Comparison of ENCODE assay signal across 7 cellular contexts in genomic region chr4:90911724-90912434, GRCh38.
DNase-seq lines count a peak whose midpoint lies in the region; ATAC-seq, FAIRE-seq and TF ChIP-seq lines count a peak whose summit lies in the region.
"Not testable (repeated sequence)": the region's sequence is repeated elsewhere in the genome, so short reads cannot be mapped to it uniquely, and the experiment has no call there.

No MANE protein-coding gene starts in this region.

- TF ChIP-seq RAD21 in HCT116 (IDR thresholded peaks at IDR 0.05; ENCODE audit: low read depth); HepG2 (CRISPR knock-in tag; IDR thresholded peaks at IDR 0.05): not testable (repeated sequence)

- DNase-seq in Daoy (ENCODE audit: low read depth) = peak; percentile 1
- not testable (repeated sequence) for DNase-seq in HCT116 (ENCODE audit: low read depth, low spot score); LNCaP clone FGC (ENCODE audit: low read depth)
- DNase-seq in NCI-H748 (lab: John Stamatoyannopoulos, UW; ENCODE audit: unreplicated experiment) = peak; percentile 19
- DNase-seq in HepG2 (ENCODE audit: low spot score) = peak; percentile 1
- DNase-seq in spleen = peak; percentile 39

- in situ Hi-C loops in HepG2 (cut with HindIII; ENCODE audit: extremely low pct_ligation_motif_present, low pct_unique_long_range_greater_than_20kb) = not testable (repeated sequence)

- WGBS in HepG2 (ENCODE audit: low lambda C conversion rate) = 33% methylated on average over 5 of the region's 17 CpGs
- WGBS in spleen, 5 donors = 86 to 90% (median 88%) methylated on average over 13 to 17 of the region's 17 CpGs

- not testable (repeated sequence) for H3K36me3 ChIP-seq in HCT116 (ENCODE audit: control insufficient read depth in 1 of 2, insufficient read depth in 2 of 2, low read length in 2 of 2); HepG2 (replicated peaks in 1 of 2; ENCODE audit: control insufficient read depth in 1 of 2, insufficient read depth in 2 of 2, low read length in 2 of 2); spleen

- not testable (repeated sequence) for H3K4me2 ChIP-seq in HCT116 (ENCODE audit: low read length)
- H3K4me2 ChIP-seq in HepG2 (ENCODE audit: low read depth, low read length) = peak overlapping the region; percentile 34

- intact Hi-C loops in HCT116 (cut with micrococcal nuclease); HepG2 (cut with micrococcal nuclease; ENCODE audit: unreplicated experiment); spleen (cut with DNase I; ENCODE audit: low total_unique reads): not testable (repeated sequence)

- H3K9me3 ChIP-seq in HCT116 (ENCODE audit: control insufficient read depth in 1 of 2, insufficient read depth in 1 of 2, low read depth in 1 of 2, low read length in 2 of 2); HepG2 (ENCODE audit: low read length): not testable (repeated sequence)
- peaks cover 0 to 24% (median 4%) of the 10 kb centered on the region in 8 donors for H3K9me3 ChIP-seq in spleen

- H4K20me1 ChIP-seq in HCT116 (ENCODE audit: insufficient read depth); HepG2 (ENCODE audit: insufficient read depth, low read length): not testable (repeated sequence)

- BruUV-seq in HCT116 (replicated peaks; lab: Mats Ljungman, UMichigan); HepG2 (replicated peaks; lab: Mats Ljungman, UMichigan): not testable (repeated sequence)

- ATAC-seq in HCT116 (peak; percentile 52; the same call in 1 of the 2 replicates), HepG2 (peak; percentile 84)

- POLR2A ChIA-PET in HCT116 (lab: Charles Lee); HepG2 (lab: Yijun Ruan, JAX): not testable (repeated sequence)

- H3K9ac ChIP-seq in HCT116 (ENCODE audit: low read length); HepG2 (ENCODE audit: insufficient read depth, low read depth, low read length): not testable (repeated sequence)

- CTCF ChIA-PET in HCT116 (lab: Charles Lee); HepG2 (lab: Yijun Ruan, JAX; ENCODE audit: low intra/inter-chr PET ratio, low total read pairs): not testable (repeated sequence)

- H3K4me1 ChIP-seq in HCT116 (ENCODE audit: control insufficient read depth in 1 of 2, insufficient read depth in 2 of 2, low read length in 2 of 2); HepG2 (ENCODE audit: insufficient read depth, low read length); spleen: not testable (repeated sequence)

- H3K9me2 ChIP-seq in HCT116 (ENCODE audit: insufficient read depth) = not testable (repeated sequence)

- H3K27ac ChIP-seq in C4-2B; HCT116 (ENCODE audit: low read depth, low read length); HepG2 (ENCODE audit: extremely low read length, insufficient read depth, low read length); spleen: not testable (repeated sequence)

- not testable (repeated sequence) for H3K79me2 ChIP-seq in HCT116 (ENCODE audit: insufficient read depth, low read length); HepG2 (ENCODE audit: insufficient read depth, low read length)

- TF ChIP-seq EP300 in HepG2 (IDR thresholded peaks at IDR 0.05; ENCODE audit: low read depth in 2 of 2, low read length in 2 of 2); HepG2 (CRISPR knock-in tag; IDR thresholded peaks at IDR 0.05; ENCODE audit: borderline replicate concordance): not testable (repeated sequence)

- not testable (repeated sequence) for H3K27me3 ChIP-seq in HCT116 (ENCODE audit: insufficient read depth, low read length); HepG2 (ENCODE audit: control insufficient read depth in 1 of 2, insufficient read depth in 2 of 2, low read length in 2 of 2); spleen (replicated peaks in 1 of 7)

- TF ChIP-seq POLR2A in HCT116 (IDR thresholded peaks at IDR 0.05; ENCODE audit: borderline replicate concordance, extremely low read depth, insufficient read depth, insufficient read length); HepG2 (IDR thresholded peaks at IDR 0.05; ENCODE audit: insufficient read depth in 1 of 2, low read depth in 2 of 2, low read length in 2 of 2); spleen (IDR thresholded peaks at IDR 0.05): not testable (repeated sequence)

- TF ChIP-seq CTCF in C4-2B (conservative IDR thresholded peaks at IDR 0.05) = peak; percentile 19
- 0 out of 6 replicates have a peak, but pooled peaks of 1 of the 3 experiments have one; percentile 6 for TF ChIP-seq CTCF in HCT116 (IDR thresholded peaks at IDR 0.05 in 2 of 3, conservative IDR thresholded peaks at IDR 0.05 in 1 of 3; ENCODE audit: borderline replicate concordance in 1 of 3, insufficient read depth in 1 of 3, low read depth in 2 of 3, low read length in 2 of 3)
- TF ChIP-seq CTCF in LNCaP clone FGC (IDR thresholded peaks at IDR 0.05; ENCODE audit: control insufficient read depth, extremely low read depth, insufficient read depth) = peak; percentile 23; the same call in 1 of the 2 replicates
- TF ChIP-seq CTCF in HepG2 (CRISPR knock-in tag; IDR thresholded peaks at IDR 0.05) = 0 out of 2 replicates have a peak, but pooled peaks have one; percentile 23
- not testable (repeated sequence) for TF ChIP-seq CTCF in spleen (IDR thresholded peaks at IDR 0.05 in 8 of 11, conservative IDR thresholded peaks at IDR 0.05 in 3 of 11)

- FAIRE-seq in HepG2 (lab: Jason Lieb, UNC) = not testable (repeated sequence)

- not testable (repeated sequence) for H2AFZ ChIP-seq in HCT116 (ENCODE audit: low read depth, low read length, poor library complexity, severe bottlenecking); HepG2 (ENCODE audit: low read length)

- not testable (repeated sequence) for H3K4me3 ChIP-seq in HCT116 (replicated peaks in 1 of 2; ENCODE audit: low read depth in 1 of 2, low read length in 2 of 2); LNCaP clone FGC (ENCODE audit: low read depth, low read length); HepG2 (replicated peaks in 1 of 3; ENCODE audit: insufficient read depth in 1 of 3, low read depth in 2 of 3, low read length in 3 of 3); spleen

- RAD21 ChIA-PET in HCT116 (lab: Charles Lee; ENCODE audit: low non-redundant PET in 1 of 2, low total read pairs in 2 of 2, uncharacterized antibody in 2 of 2, unreplicated experiment in 2 of 2) = interaction anchor here in 1 of 2 experiments (0.6 kb wide), 1 partner anchor 45 kb away, joined by 3 read pairs; no protein-coding TSS in a partner anchor

TF ChIP-seq in HepG2, 621 proteins besides CTCF, POLR2A, EP300 and RAD21 (continues in another document):
- TF ChIP-seq HOXA3 (CRISPR knock-in tag; IDR thresholded peaks at IDR 0.05) (0 out of 2 replicates have a peak, but pooled peaks have one; percentile 8), FOXA1 (CRISPR knock-in tag; IDR thresholded peaks at IDR 0.05) (peak; percentile 32; the same call in 1 of the 2 replicates), FOXA3 (CRISPR knock-in tag; IDR thresholded peaks at IDR 0.05) (0 out of 2 replicates have a peak, but pooled peaks have one; percentile 6), STAG1 (CRISPR knock-in tag; IDR thresholded peaks at IDR 0.05) (peak; percentile 30; the same call in 1 of the 2 replicates), HNF4A (CRISPR knock-in tag; IDR thresholded peaks at IDR 0.05) (peak; percentile 66), ZNF281 (CRISPR knock-in tag; IDR thresholded peaks at IDR 0.05; ENCODE audit: borderline replicate concordance) (peak; percentile 94), ZGPAT (CRISPR knock-in tag; IDR thresholded peaks at IDR 0.05) (peak; percentile 33; the same call in 1 of the 2 replicates), GABPB1 (CRISPR knock-in tag; IDR thresholded peaks at IDR 0.05) (0 out of 2 replicates have a peak, but pooled peaks have one; percentile 12)
- not testable (repeated sequence) for TF ChIP-seq FOXA1 (IDR thresholded peaks at IDR 0.05)
